ENCODE assay signal across 9 cellular contexts in the genomic region with DNA sequence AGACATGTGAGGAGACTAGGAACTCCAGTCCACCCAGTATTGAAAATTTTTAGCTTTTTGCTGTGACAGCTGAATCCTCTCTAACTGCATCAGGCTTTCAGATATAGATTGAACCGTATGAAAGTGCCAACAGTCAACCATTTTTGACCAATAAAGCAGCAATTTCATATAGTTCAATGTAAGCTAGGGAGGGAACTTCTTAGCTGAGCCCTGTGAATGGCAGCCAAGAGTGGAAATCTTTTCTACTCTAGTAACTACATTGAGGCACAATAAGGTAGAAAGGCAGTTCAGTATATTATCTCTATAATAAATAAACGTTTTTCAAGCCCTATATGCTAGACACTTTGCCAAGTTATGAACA.
DNase-seq lines count a peak whose midpoint lies in the region; ATAC-seq and TF ChIP-seq lines count a peak whose summit lies in the region.
"Had no signal": no experiment of that assay in that cellular context is flagged by ENCODE, and none has a peak within 500 bp of the region (broad histone marks: within the 10 kb centered on the region; RNA-seq: fewer than 3 reads in every experiment).

No MANE protein-coding gene starts in this region.

- CTCF ChIA-PET in HCT116 (lab: Charles Lee): interaction anchor here (0.6 to 1.6 kb wide), 28 partner anchors 10 to 954 kb away, joined by 3 to 13 read pairs (median 4); no protein-coding TSS in a partner anchor

- no peaks in the 10 kb centered on the region for H3K27me3 ChIP-seq in HCT116 (ENCODE audit: insufficient read depth, low read length)
- H3K27me3 ChIP-seq in KMS-11 (ENCODE audit: insufficient read depth, low read depth): no peaks in the 10 kb centered on the region
- H3K27me3 ChIP-seq in right atrium auricular region: no peaks in the 10 kb centered on the region
- H3K27me3 ChIP-seq: uterus had no signal

- H3K4me3 ChIP-seq in HCT116 (replicated peaks in 1 of 2; ENCODE audit: low read depth in 1 of 2, low read length in 2 of 2) (no peak overlapping the region), KMS-11 (IDR thresholded peaks at IDR 0.05; ENCODE audit: insufficient read depth, low read depth, low read length) (no peak overlapping the region), right atrium auricular region (no peak overlapping the region)
- H3K4me3 ChIP-seq: uterus had no signal

- H3K27me3 Mint-ChIP-seq in mesothelial cell of epicardium (ENCODE audit: low read depth): no peaks in the 10 kb centered on the region

- H3K9me3 Mint-ChIP-seq in mesothelial cell of epicardium: no peaks in the 10 kb centered on the region

- H3K36me3 ChIP-seq in HCT116 (ENCODE audit: control insufficient read depth in 1 of 2, insufficient read depth in 2 of 2, low read length in 2 of 2): no peaks in the 10 kb centered on the region
- no peaks in the 10 kb centered on the region for H3K36me3 ChIP-seq in KMS-11 (ENCODE audit: insufficient read depth)
- no peaks in the 10 kb centered on the region for H3K36me3 ChIP-seq in right atrium auricular region
- H3K36me3 ChIP-seq: uterus had no signal

- H3K27ac ChIP-seq in HCT116 (ENCODE audit: low read depth, low read length) (no peak overlapping the region), KMS-11 (no peak overlapping the region), right atrium auricular region (no peak overlapping the region)
- H3K27ac ChIP-seq: uterus had no signal

- H3K79me2 ChIP-seq in HCT116 (ENCODE audit: insufficient read depth, low read length) (no peaks in the 10 kb centered on the region), KMS-11 (ENCODE audit: insufficient read depth, low read depth) (no peaks in the 10 kb centered on the region)

- peaks cover 35% of the 10 kb centered on the region for H3K4me1 Mint-ChIP-seq in mesothelial cell of epicardium

- DNase-seq in HCT116 (ENCODE audit: low read depth, low spot score): no peak
- no peak for DNase-seq in mesothelial cell of epicardium (ENCODE audit: low spot score in 2 of 2, unreplicated experiment in 2 of 2)
- no peak for DNase-seq in GM10266 (ENCODE audit: extremely low spot score)
- no peak for DNase-seq in right atrium auricular region (ENCODE audit: low spot score)
- DNase-seq in SIG-M5 treated with dmso at 0.1 percent for 504 hours (lab: John Stamatoyannopoulos, UW; ENCODE audit: unreplicated experiment): no peak
- DNase-seq in activated CD8-positive, alpha-beta memory T cell treated with anti-CD3 and anti-CD28 coated beads for 24 hours: no peak

- TF ChIP-seq POLR2A in HCT116 (IDR thresholded peaks at IDR 0.05; ENCODE audit: borderline replicate concordance, extremely low read depth, insufficient read depth, insufficient read length): no peak

- no peaks in the 10 kb centered on the region for H4K20me1 ChIP-seq in HCT116 (ENCODE audit: insufficient read depth)
- H4K20me1 ChIP-seq in KMS-11 (ENCODE audit: insufficient read depth): no peaks in the 10 kb centered on the region

- no peaks in the 10 kb centered on the region for H3K9me2 ChIP-seq in HCT116 (ENCODE audit: insufficient read depth)

- no peaks in the 10 kb centered on the region for H3K9me3 ChIP-seq in HCT116 (ENCODE audit: control insufficient read depth in 1 of 2, insufficient read depth in 1 of 2, low read depth in 1 of 2, low read length in 2 of 2)
- H3K9me3 ChIP-seq in right atrium auricular region: no peaks in the 10 kb centered on the region
- H3K9me3 ChIP-seq: uterus had no signal

- H3K4me3 Mint-ChIP-seq in mesothelial cell of epicardium: no peak overlapping the region

- H3K4me1 ChIP-seq in HCT116 (ENCODE audit: control insufficient read depth in 1 of 2, insufficient read depth in 2 of 2, low read length in 2 of 2) (peaks cover 0 to 9% of the 10 kb centered on the region in 2 experiments; a peak in 3 of 4 replicates), KMS-11 (ENCODE audit: low read depth, poor library complexity, severe bottlenecking) (no peaks in the 10 kb centered on the region), right atrium auricular region (peaks cover 2 to 11% of the 10 kb centered on the region in 2 donors)
- H3K4me1 ChIP-seq: uterus had no signal

- ATAC-seq in GM18870 (IDR thresholded peaks at IDR 0.05; ENCODE audit: unreplicated experiment) (peak; percentile 33), HCT116 (peak; percentile 74)

- POLR2A ChIA-PET in HCT116 (lab: Charles Lee): interaction anchor here (0.8 kb wide), 2 partner anchors 25 to 822 kb away, joined by 3 read pairs; no protein-coding TSS in a partner anchor

- TF ChIP-seq RAD21 in HCT116 (IDR thresholded peaks at IDR 0.05; ENCODE audit: low read depth): no peak

- H2AFZ ChIP-seq in HCT116 (ENCODE audit: low read depth, low read length, poor library complexity, severe bottlenecking): peak overlapping the region; percentile 99
- peak overlapping the region; percentile 18; the same call in 1 of the 2 replicates for H2AFZ ChIP-seq in KMS-11 (ENCODE audit: low read depth)

- H3K27ac Mint-ChIP-seq in mesothelial cell of epicardium: peak overlapping the region; percentile 79

- RAD21 ChIA-PET in HCT116 (lab: Charles Lee; ENCODE audit: low non-redundant PET in 1 of 2, low total read pairs in 2 of 2, uncharacterized antibody in 2 of 2, unreplicated experiment in 2 of 2): interaction anchor here (0.8 to 1.1 kb wide), 3 partner anchors 60 to 740 kb away, joined by 3 to 5 read pairs (median 4); no protein-coding TSS in a partner anchor

- H3K36me3 Mint-ChIP-seq in mesothelial cell of epicardium: no peaks in the 10 kb centered on the region

- TF ChIP-seq CTCF in HCT116 (IDR thresholded peaks at IDR 0.05 in 2 of 3, conservative IDR thresholded peaks at IDR 0.05 in 1 of 3; ENCODE audit: borderline replicate concordance in 1 of 3, insufficient read depth in 1 of 3, low read depth in 2 of 3, low read length in 2 of 3) (no peak), KMS-11 (conservative IDR thresholded peaks at IDR 0.05; ENCODE audit: low read depth, low read length) (peak; percentile 53; the same call in 1 of the 2 replicates), mesothelial cell of epicardium (IDR thresholded peaks at IDR 0.05; ENCODE audit: unreplicated experiment) (no peak), GM10266 (IDR thresholded peaks at IDR 0.05; ENCODE audit: control insufficient read depth, insufficient read depth, low read depth, missing control alignments) (no peak), right atrium auricular region (IDR thresholded peaks at IDR 0.05) (peak in 1 of 2 donors; percentile 25)

- no TSS peak for BruUV-seq in HCT116 (replicated peaks; lab: Mats Ljungman, UMichigan)

- H3K9ac ChIP-seq in HCT116 (ENCODE audit: low read length) (no peak overlapping the region), KMS-11 (no peak overlapping the region)

- intact Hi-C loops in HCT116 (cut with micrococcal nuclease): loop anchor here (2.0 to 5.0 kb wide), 2 partner anchors 208 to 953 kb away; no protein-coding TSS in a partner anchor

- H3K4me2 ChIP-seq in HCT116 (ENCODE audit: low read length): peak overlapping the region; percentile 51
- H3K4me2 ChIP-seq in KMS-11: no peak overlapping the region

TF ChIP-seq in HCT116, 20 proteins besides CTCF, POLR2A, EP300 and RAD21:
- TF ChIP-seq JUND (IDR thresholded peaks at IDR 0.05): no peak
- no peak for TF ChIP-seq SP1 (IDR thresholded peaks at IDR 0.05; ENCODE audit: low read depth)
- TF ChIP-seq, protein P1, sequence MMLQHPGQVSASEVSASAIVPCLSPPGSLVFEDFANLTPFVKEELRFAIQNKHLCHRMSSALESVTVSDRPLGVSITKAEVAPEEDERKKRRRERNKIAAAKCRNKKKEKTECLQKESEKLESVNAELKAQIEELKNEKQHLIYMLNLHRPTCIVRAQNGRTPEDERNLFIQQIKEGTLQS (IDR thresholded peaks at IDR 0.05): no peak
- TF ChIP-seq, protein P2, sequence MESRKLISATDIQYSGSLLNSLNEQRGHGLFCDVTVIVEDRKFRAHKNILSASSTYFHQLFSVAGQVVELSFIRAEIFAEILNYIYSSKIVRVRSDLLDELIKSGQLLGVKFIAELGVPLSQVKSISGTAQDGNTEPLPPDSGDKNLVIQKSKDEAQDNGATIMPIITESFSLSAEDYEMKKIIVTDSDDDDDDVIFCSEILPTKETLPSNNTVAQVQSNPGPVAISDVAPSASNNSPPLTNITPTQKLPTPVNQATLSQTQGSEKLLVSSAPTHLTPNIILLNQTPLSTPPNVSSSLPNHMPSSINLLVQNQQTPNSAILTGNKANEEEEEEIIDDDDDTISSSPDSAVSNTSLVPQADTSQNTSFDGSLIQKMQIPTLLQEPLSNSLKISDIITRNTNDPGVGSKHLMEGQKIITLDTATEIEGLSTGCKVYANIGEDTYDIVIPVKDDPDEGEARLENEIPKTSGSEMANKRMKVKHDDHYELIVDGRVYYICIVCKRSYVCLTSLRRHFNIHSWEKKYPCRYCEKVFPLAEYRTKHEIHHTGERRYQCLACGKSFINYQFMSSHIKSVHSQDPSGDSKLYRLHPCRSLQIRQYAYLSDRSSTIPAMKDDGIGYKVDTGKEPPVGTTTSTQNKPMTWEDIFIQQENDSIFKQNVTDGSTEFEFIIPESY (IDR thresholded peaks at IDR 0.05; ENCODE audit: extremely low read depth, insufficient replicate concordance, low read length): no peak
- TF ChIP-seq SRF (IDR thresholded peaks at IDR 0.05; ENCODE audit: low read depth): no peak
- TF ChIP-seq EGR1 (IDR thresholded peaks at IDR 0.05; ENCODE audit: low read depth): no peak
